ENCODE assay signal across 10 cellular contexts in the genomic region with DNA sequence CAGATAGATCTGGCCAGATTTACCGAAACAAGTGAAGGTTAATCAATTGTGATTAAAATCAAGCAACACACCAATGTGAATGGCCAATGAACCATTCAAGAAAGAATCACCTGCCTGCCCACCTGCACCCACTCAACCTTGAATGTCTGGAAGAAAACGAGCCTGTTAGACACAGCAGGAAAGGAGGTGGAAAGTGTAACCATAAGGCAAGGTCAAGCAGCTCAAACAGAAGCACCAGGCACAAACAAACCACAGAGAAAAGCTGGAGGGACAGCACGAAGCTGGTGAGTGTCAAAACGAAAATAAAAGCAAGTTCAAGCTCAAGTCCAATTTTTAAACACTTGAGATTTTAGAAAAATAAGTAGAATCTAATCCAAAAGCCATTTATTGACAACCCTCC.
DNase-seq lines count a peak whose midpoint lies in the region; ATAC-seq and TF ChIP-seq lines count a peak whose summit lies in the region.
"Had no signal": no experiment of that assay in that cellular context is flagged by ENCODE, and none has a peak within 500 bp of the region (broad histone marks: within the 10 kb centered on the region; RNA-seq: fewer than 3 reads in every experiment).

No MANE protein-coding gene starts in this region.

- no peaks in the 10 kb centered on the region for H3K36me3 Mint-ChIP-seq in IgD-negative memory B cell

- peaks cover 0 to 14% (median 5%) of the 10 kb centered on the region in 3 donors for H3K4me1 Mint-ChIP-seq in IgD-negative memory B cell

- no peaks in the 10 kb centered on the region for H3K27me3 Mint-ChIP-seq in IgD-negative memory B cell

- H3K9me3 Mint-ChIP-seq in IgD-negative memory B cell: peaks cover 0 to 2% (median 0%) of the 10 kb centered on the region in 3 donors

- H3K27ac ChIP-seq in substantia nigra (ENCODE audit: low read depth, low read length, poor library complexity, severe bottlenecking): no peak overlapping the region
- H3K27ac ChIP-seq: SK-N-MC had no signal

- H3K4me3 ChIP-seq in GM06990 (replicated peaks; ENCODE audit: low read depth, low read length): peak overlapping the region; percentile 37
- H3K4me3 ChIP-seq: SK-N-MC had no signal

- DNase-seq in GM06990 (ENCODE audit: extremely low read depth, insufficient read length) (no peak), substantia nigra (lab: John Stamatoyannopoulos, UW) (no peak), hepatic stellate cell (ENCODE audit: low spot score) (no peak), NCI-H446 (lab: John Stamatoyannopoulos, UW) (no peak)
- no peak for DNase-seq in activated CD4-positive, alpha-beta T cell treated with anti-CD3 and anti-CD28 coated beads for 4 hours
- DNase-seq: NCI-H1048 had no signal

- peak overlapping the region in 1 of 3 donors; percentile 20 for H3K27ac Mint-ChIP-seq in IgD-negative memory B cell

- no peaks in the 10 kb centered on the region for H3K36me3 ChIP-seq in GM06990 (ENCODE audit: control insufficient read depth, insufficient read depth, low read length)

- no peak for TF ChIP-seq CTCF in GM06990 (IDR thresholded peaks at IDR 0.05; ENCODE audit: insufficient read depth, low read length, poor library complexity, severe bottlenecking)

- peak overlapping the region in 3 of 4 donors; percentile 6 to 85 (median 52) for H3K4me3 Mint-ChIP-seq in IgD-negative memory B cell

- peak; percentile 71 for ATAC-seq in GM19324 (IDR thresholded peaks at IDR 0.05; ENCODE audit: low FRiP score, unreplicated experiment)
- ATAC-seq in HG02852 (IDR thresholded peaks at IDR 0.05; ENCODE audit: unreplicated experiment): peak; percentile 82

- H3K27me3 ChIP-seq in GM06990 (replicated peaks; ENCODE audit: control insufficient read depth, insufficient read depth, low read length): no peaks in the 10 kb centered on the region
